In the genomic region with DNA sequence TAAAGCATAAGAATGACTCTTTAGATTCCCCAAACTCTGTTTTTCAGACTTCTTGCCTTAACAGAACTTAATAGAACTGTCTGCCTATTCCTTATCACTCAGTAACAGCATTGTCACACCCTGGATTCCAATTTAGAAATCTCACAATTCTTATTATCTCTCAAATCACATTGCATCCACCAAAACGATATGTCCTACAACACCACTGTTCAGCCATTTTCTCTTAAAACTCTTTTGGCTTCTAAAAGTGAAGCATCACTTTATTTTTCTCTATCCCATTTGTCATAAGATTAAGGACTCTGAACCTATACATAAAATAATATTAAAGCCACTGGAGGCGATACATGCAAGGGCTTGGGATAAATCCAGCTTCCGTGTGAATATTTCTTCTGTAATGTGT, we compare ENCODE assay signal across 1 cellular context.
TF ChIP-seq lines count a peak whose summit lies in the region.

No MANE protein-coding gene starts in this region.

TF ChIP-seq in IMR-90, 13 proteins besides CTCF, POLR2A, EP300 and RAD21:
- TF ChIP-seq MAFK (IDR thresholded peaks at IDR 0.05; ENCODE audit: low read depth, low read length) (no peak), MXI1 (IDR thresholded peaks at IDR 0.05; ENCODE audit: borderline replicate concordance, low read depth, low read length) (no peak), BHLHE40 (IDR thresholded peaks at IDR 0.05; ENCODE audit: low read depth, low read length) (no peak), FOS (IDR thresholded peaks at IDR 0.05; ENCODE audit: low read depth, low read length) (no peak), CEBPB (IDR thresholded peaks at IDR 0.05; ENCODE audit: low read depth, low read length) (no peak), RFX5 (IDR thresholded peaks at IDR 0.05; ENCODE audit: low read depth, low read length) (no peak), RCOR1 (IDR thresholded peaks at IDR 0.05; ENCODE audit: insufficient replicate concordance, low read length) (no peak), SMC3 (IDR thresholded peaks at IDR 0.05; ENCODE audit: low read depth, low read length) (no peak), CHD1 (IDR thresholded peaks at IDR 0.05; ENCODE audit: low read depth, low read length) (no peak), MAZ (IDR thresholded peaks at IDR 0.05; ENCODE audit: borderline replicate concordance, low read depth, low read length) (no peak), NFE2L2 (IDR thresholded peaks at IDR 0.05; ENCODE audit: low read depth, low read length) (no peak)
- TF ChIP-seq, protein P1, sequence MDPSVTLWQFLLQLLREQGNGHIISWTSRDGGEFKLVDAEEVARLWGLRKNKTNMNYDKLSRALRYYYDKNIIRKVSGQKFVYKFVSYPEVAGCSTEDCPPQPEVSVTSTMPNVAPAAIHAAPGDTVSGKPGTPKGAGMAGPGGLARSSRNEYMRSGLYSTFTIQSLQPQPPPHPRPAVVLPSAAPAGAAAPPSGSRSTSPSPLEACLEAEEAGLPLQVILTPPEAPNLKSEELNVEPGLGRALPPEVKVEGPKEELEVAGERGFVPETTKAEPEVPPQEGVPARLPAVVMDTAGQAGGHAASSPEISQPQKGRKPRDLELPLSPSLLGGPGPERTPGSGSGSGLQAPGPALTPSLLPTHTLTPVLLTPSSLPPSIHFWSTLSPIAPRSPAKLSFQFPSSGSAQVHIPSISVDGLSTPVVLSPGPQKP (IDR thresholded peaks at IDR 0.05; ENCODE audit: borderline replicate concordance, low read depth, low read length), result no peak
- TF ChIP-seq, protein P2, sequence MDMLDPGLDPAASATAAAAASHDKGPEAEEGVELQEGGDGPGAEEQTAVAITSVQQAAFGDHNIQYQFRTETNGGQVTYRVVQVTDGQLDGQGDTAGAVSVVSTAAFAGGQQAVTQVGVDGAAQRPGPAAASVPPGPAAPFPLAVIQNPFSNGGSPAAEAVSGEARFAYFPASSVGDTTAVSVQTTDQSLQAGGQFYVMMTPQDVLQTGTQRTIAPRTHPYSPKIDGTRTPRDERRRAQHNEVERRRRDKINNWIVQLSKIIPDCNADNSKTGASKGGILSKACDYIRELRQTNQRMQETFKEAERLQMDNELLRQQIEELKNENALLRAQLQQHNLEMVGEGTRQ (IDR thresholded peaks at IDR 0.05; ENCODE audit: low read depth, low read length), result no peak
TF ChIP-seq in IMR-90: peak in this region for 0.
